In the genomic region with DNA sequence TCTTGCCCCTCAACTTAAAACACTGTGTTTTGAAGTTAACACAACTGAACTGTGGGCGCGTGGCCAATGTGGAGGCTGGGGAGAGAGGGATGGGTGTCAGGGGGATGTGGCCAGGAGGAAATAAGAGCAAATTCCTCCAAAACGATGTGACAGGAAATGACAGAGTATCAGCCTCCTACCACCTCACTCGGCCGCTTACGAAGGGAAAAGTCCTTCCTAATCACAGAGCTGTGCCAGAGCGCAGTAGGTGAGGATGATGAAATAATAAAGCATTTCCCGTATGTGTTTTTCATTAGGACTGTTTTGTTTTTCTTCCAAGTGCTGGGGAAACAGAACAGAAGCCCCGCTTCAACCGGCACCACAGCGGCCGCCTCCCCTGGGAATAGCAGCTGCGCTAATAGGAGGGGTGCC, we compare ENCODE assay signal across 16 cellular contexts.
DNase-seq lines count a peak whose midpoint lies in the region; ATAC-seq and TF ChIP-seq lines count a peak whose summit lies in the region.
"Had no signal": no experiment of that assay in that cellular context is flagged by ENCODE, and none has a peak within 500 bp of the region (broad histone marks: within the 10 kb centered on the region; RNA-seq: fewer than 3 reads in every experiment).

No MANE protein-coding gene starts in this region.

- no peaks in the 10 kb centered on the region for H3K4me1 ChIP-seq in mesendoderm (ENCODE audit: control insufficient read depth, low read depth, low read length)
- H3K4me1 ChIP-seq in uterus = peaks cover 0 to 4% of the 10 kb centered on the region in 2 donors

- no peaks in the 10 kb centered on the region for H3K9me3 ChIP-seq in uterus

- H3K36me3 ChIP-seq in mesendoderm (ENCODE audit: control insufficient read depth, insufficient read depth, low read length) (no peaks in the 10 kb centered on the region), uterus (no peaks in the 10 kb centered on the region)

- no peak overlapping the region for H3K27ac ChIP-seq in mesendoderm (ENCODE audit: low read depth, low read length)
- H3K27ac ChIP-seq in uterus = peak overlapping the region; percentile 11 to 27
- H3K27ac ChIP-seq: epithelial cell of prostate had no signal

- no peak overlapping the region for H3K18ac ChIP-seq in mesendoderm (ENCODE audit: low read length)

- no peak overlapping the region for H3K4ac ChIP-seq in mesendoderm (ENCODE audit: low read depth, low read length)

- no peak overlapping the region for H2BK15ac ChIP-seq in mesendoderm (replicated peaks; ENCODE audit: low read depth)

- H4K8ac ChIP-seq in mesendoderm (ENCODE audit: low read depth, low read length) = no peak overlapping the region

- ATAC-seq in Right ventricle myocardium inferior = peak; percentile 61
- no peak for ATAC-seq in HG03469 (IDR thresholded peaks at IDR 0.05; ENCODE audit: unreplicated experiment)
- no peak for ATAC-seq in GM19455 (IDR thresholded peaks at IDR 0.05; ENCODE audit: unreplicated experiment)
- ATAC-seq: activated CD8-positive, alpha-beta memory T cell treated with anti-CD3 and anti-CD28 coated beads, Interleukin-2, amount 10 ng/mL, durations not matched to agents 7 days and 5 days; CD8-positive, alpha-beta T cell had no signal

- no peaks in the 10 kb centered on the region for H3K27me3 ChIP-seq in mesendoderm (ENCODE audit: insufficient read depth, low read length, poor library complexity)
- H3K27me3 ChIP-seq in uterus = no peaks in the 10 kb centered on the region

- TF ChIP-seq POLR2A in uterus (IDR thresholded peaks at IDR 0.05) = no peak

- no peak for DNase-seq in Right ventricle myocardium inferior (ENCODE audit: missing footprints)
- no peak for DNase-seq in cardiac septum (ENCODE audit: low spot score)
- peak; percentile 50 for DNase-seq in fibroblast of pulmonary artery (ENCODE audit: low read depth)
- peak; percentile 24 for DNase-seq in mesendoderm
- peak; percentile 35 to 53 for DNase-seq in uterus
- no peak for DNase-seq in NCI-H2227 (lab: John Stamatoyannopoulos, UW; ENCODE audit: unreplicated experiment)
- DNase-seq: activated CD8-positive, alpha-beta memory T cell treated with anti-CD3 and anti-CD28 coated beads, Interleukin-2, amount 10 ng/mL, durations not matched to agents 7 days and 5 days; activated gamma-delta T cell; amniotic stem cell; CD8-positive, alpha-beta T cell; GOT3; NCI-H146; NCI-H446 had no signal

- WGBS in mesendoderm (ENCODE audit: extremely low coverage, insufficient coverage, low lambda C conversion rate) = no CpG with 5 or more reads among the region's 13 CpGs

- H3K4me2 ChIP-seq in mesendoderm (ENCODE audit: low read length) = no peak overlapping the region

- no peak overlapping the region for H2BK120ac ChIP-seq in mesendoderm (ENCODE audit: low read depth, low read length)

- H3K79me2 ChIP-seq in mesendoderm (ENCODE audit: control insufficient read depth, insufficient read depth, low read length) = no peaks in the 10 kb centered on the region

- no peak overlapping the region for H4K5ac ChIP-seq in mesendoderm (ENCODE audit: low read length)

- H3K56ac ChIP-seq in mesendoderm (ENCODE audit: low read length) = no peak overlapping the region

- no peak overlapping the region for H2BK5ac ChIP-seq in mesendoderm (ENCODE audit: low read length)

- H2AK5ac ChIP-seq in mesendoderm (ENCODE audit: low read length) = no peak overlapping the region

- H3K4me3 ChIP-seq in fibroblast of pulmonary artery (replicated peaks; ENCODE audit: low read depth, low read length) = no peak overlapping the region
- no peak overlapping the region for H3K4me3 ChIP-seq in mesendoderm (ENCODE audit: low read length)
- H3K4me3 ChIP-seq in uterus = no peak overlapping the region

- TF ChIP-seq CTCF in fibroblast of pulmonary artery (IDR thresholded peaks at IDR 0.05; ENCODE audit: low read length, missing control alignments) = no peak
- no peak for TF ChIP-seq CTCF in uterus (IDR thresholded peaks at IDR 0.05)

- no peak overlapping the region for H3K23ac ChIP-seq in mesendoderm (ENCODE audit: low read length)

- H3K9ac ChIP-seq in mesendoderm (ENCODE audit: low read length) = no peak overlapping the region

- no peaks in the 10 kb centered on the region for H3K79me1 ChIP-seq in mesendoderm (ENCODE audit: low read length)

- intact Hi-C loops in Right ventricle myocardium inferior (cut with DNase I) (no loop called here), cardiac septum (cut with DNase I) (no loop called here), uterus (cut with DNase I; ENCODE audit: low total_unique reads) (no loop called here)

Comparison
In these comparisons a context has a peak if more than half of its experiments do, and no peak if none do; other contexts are left out.
1. DNase-seq: peak in fibroblast of pulmonary artery (single experiment), mesendoderm (single experiment) and uterus (2 of 2); none in Right ventricle myocardium inferior (single experiment), cardiac septum (single experiment) and NCI-H2227 (single experiment).